ENCODE assay signal across 1 cellular context in genomic region chr15:90642464-90643300, GRCh38.
TF ChIP-seq lines count a peak whose summit lies in the region.

No MANE protein-coding gene starts in this region.

TF ChIP-seq in HCT116, 20 proteins besides CTCF, POLR2A, EP300 and RAD21 (continued from another document):
- TF ChIP-seq, protein P1, sequence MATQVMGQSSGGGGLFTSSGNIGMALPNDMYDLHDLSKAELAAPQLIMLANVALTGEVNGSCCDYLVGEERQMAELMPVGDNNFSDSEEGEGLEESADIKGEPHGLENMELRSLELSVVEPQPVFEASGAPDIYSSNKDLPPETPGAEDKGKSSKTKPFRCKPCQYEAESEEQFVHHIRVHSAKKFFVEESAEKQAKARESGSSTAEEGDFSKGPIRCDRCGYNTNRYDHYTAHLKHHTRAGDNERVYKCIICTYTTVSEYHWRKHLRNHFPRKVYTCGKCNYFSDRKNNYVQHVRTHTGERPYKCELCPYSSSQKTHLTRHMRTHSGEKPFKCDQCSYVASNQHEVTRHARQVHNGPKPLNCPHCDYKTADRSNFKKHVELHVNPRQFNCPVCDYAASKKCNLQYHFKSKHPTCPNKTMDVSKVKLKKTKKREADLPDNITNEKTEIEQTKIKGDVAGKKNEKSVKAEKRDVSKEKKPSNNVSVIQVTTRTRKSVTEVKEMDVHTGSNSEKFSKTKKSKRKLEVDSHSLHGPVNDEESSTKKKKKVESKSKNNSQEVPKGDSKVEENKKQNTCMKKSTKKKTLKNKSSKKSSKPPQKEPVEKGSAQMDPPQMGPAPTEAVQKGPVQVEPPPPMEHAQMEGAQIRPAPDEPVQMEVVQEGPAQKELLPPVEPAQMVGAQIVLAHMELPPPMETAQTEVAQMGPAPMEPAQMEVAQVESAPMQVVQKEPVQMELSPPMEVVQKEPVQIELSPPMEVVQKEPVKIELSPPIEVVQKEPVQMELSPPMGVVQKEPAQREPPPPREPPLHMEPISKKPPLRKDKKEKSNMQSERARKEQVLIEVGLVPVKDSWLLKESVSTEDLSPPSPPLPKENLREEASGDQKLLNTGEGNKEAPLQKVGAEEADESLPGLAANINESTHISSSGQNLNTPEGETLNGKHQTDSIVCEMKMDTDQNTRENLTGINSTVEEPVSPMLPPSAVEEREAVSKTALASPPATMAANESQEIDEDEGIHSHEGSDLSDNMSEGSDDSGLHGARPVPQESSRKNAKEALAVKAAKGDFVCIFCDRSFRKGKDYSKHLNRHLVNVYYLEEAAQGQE (IDR thresholded peaks at IDR 0.05; ENCODE audit: low read depth) = no peak
- TF ChIP-seq TCF7L2 (IDR thresholded peaks at IDR 0.05; ENCODE audit: borderline replicate concordance, extremely low read depth, insufficient read depth, insufficient read length) (no peak), ELF1 (IDR thresholded peaks at IDR 0.05; ENCODE audit: borderline replicate concordance, low read depth) (no peak), EGR1 (IDR thresholded peaks at IDR 0.05; ENCODE audit: low read depth) (no peak), FOSL1 (IDR thresholded peaks at IDR 0.05; ENCODE audit: low read depth) (no peak), CBX3 (IDR thresholded peaks at IDR 0.05; ENCODE audit: low read depth) (no peak), SP1 (IDR thresholded peaks at IDR 0.05; ENCODE audit: low read depth) (no peak), SRF (IDR thresholded peaks at IDR 0.05; ENCODE audit: low read depth) (no peak), EZH2 (IDR thresholded peaks at IDR 0.05) (no peak), SIN3A (IDR thresholded peaks at IDR 0.05; ENCODE audit: low read depth) (no peak)
- TF ChIP-seq, protein P2, sequence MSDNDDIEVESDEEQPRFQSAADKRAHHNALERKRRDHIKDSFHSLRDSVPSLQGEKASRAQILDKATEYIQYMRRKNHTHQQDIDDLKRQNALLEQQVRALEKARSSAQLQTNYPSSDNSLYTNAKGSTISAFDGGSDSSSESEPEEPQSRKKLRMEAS (IDR thresholded peaks at IDR 0.05) = no peak
- TF ChIP-seq, protein P3, sequence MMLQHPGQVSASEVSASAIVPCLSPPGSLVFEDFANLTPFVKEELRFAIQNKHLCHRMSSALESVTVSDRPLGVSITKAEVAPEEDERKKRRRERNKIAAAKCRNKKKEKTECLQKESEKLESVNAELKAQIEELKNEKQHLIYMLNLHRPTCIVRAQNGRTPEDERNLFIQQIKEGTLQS (IDR thresholded peaks at IDR 0.05) = no peak
